In the genomic region with DNA sequence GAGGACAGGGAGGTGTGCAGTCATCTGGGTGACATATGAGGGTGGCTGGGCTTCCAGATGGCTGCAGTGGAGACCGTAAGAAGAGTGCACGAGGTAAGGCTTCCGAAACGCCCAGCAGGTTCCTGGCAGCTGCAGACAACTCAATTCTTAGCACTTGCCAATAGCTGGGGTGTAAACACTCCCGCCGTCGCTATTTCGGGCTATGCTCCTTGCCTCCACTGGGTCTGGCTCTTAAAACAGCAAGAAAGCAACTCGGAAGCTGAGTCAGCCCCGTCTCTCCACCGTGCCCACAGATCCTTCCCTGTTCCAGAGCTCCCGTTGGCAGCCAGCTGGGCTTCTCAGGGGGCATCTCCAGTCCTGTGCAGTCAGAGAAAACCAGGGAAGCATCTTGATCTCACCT, we compare ENCODE assay signal across 20 cellular contexts. TPM values are rescaled to one million over a fixed set of nuclear protein-coding genes. Genes with fewer than 3 reads are reported as not detected.
DNase-seq lines count a peak whose midpoint lies in the region; ATAC-seq and TF ChIP-seq lines count a peak whose summit lies in the region.
"Had no signal": no experiment of that assay in that cellular context is flagged by ENCODE, and none has a peak within 500 bp of the region (broad histone marks: within the 10 kb centered on the region; RNA-seq: fewer than 3 reads in every experiment).

No MANE protein-coding gene starts in this region.

- H3K9me3 ChIP-seq in osteoblast (ENCODE audit: low read depth, low read length), result no peaks in the 10 kb centered on the region
- H3K9me3 ChIP-seq: neutrophil, vagina had no signal

- H3K27me3 ChIP-seq in osteoblast (ENCODE audit: insufficient read depth, low read length), result peaks cover 31% of the 10 kb centered on the region

- no peaks in the 10 kb centered on the region for H3K79me2 ChIP-seq in osteoblast (ENCODE audit: insufficient read depth, low read length)

- H2AFZ ChIP-seq in osteoblast (ENCODE audit: low read length), result no peak overlapping the region
- H2AFZ ChIP-seq: GM23338 had no signal

- no peak for ATAC-seq in HG02973 (IDR thresholded peaks at IDR 0.05; ENCODE audit: unreplicated experiment)
- ATAC-seq: GM23338 had no signal

- peak; percentile 68 for DNase-seq in DMS 273 treated with DMSO at 0.1 percent for 48 hours (lab: John Stamatoyannopoulos, UW)
- DNase-seq in LHCN-M2 (ENCODE audit: low read depth), result peak; percentile 67
- DNase-seq in RPMI8226, result peak; percentile 80
- DNase-seq in osteoblast (ENCODE audit: insufficient read length, low spot score, missing footprints), result peak; percentile 98
- no peak for DNase-seq in NCI-H526 treated with DMSO at 0.1 percent for 48 hours (lab: John Stamatoyannopoulos, UW)
- DNase-seq in GM10266 (ENCODE audit: extremely low spot score), result no peak
- DNase-seq: activated CD4-positive, alpha-beta memory T cell treated with anti-CD3 and anti-CD28 coated beads, Interleukin-2, amount 10 ng/mL, durations not matched to agents 7 days and 5 days; activated T-cell treated with anti-CD3 and anti-CD28 coated beads for 4 hours; amniotic stem cell; CD8-positive, alpha-beta memory T cell; cortex of kidney; DMS79; kidney glomerular epithelial cell; NCI-H1436; substantia nigra; T-helper 9 cell had no signal

- H3K4me1 ChIP-seq in osteoblast (ENCODE audit: insufficient read depth, low read length), result peaks cover 15% of the 10 kb centered on the region

- no peaks in the 10 kb centered on the region for H3K36me3 ChIP-seq in osteoblast (ENCODE audit: insufficient read depth, low read length)
- H3K36me3 ChIP-seq: neutrophil, vagina had no signal

- H3K4me3 ChIP-seq in osteoblast (ENCODE audit: insufficient read depth, low read length), result no peak overlapping the region
- H3K4me3 ChIP-seq: GM23338, vagina had no signal

- H3K27ac ChIP-seq in osteoblast (ENCODE audit: low read depth, low read length), result no peak overlapping the region
- H3K27ac ChIP-seq: neutrophil, vagina had no signal

- peaks cover 10% of the 10 kb centered on the region for H4K20me1 ChIP-seq in osteoblast (ENCODE audit: insufficient read depth, low read length)

- TF ChIP-seq CTCF in osteoblast (IDR thresholded peaks at IDR 0.05; ENCODE audit: extremely low read depth, low read depth, low read length) (no peak), GM10266 (IDR thresholded peaks at IDR 0.05; ENCODE audit: control insufficient read depth, insufficient read depth, low read depth, missing control alignments) (no peak)

- H3K4me2 ChIP-seq in osteoblast (ENCODE audit: insufficient read depth, low read length), result no peak overlapping the region
- H3K4me2 ChIP-seq: GM23338 had no signal

RNA-seq across cellular contexts. Expression of a gene that starts 6.1 kb away (rescaled TPM):
- 33.7 and 37.0 TPM in 2 replicates for total RNA-seq in LHCN-M2 (2014; rRNA removed)
- polyA plus RNA-seq in LHCN-M2 (2012), result 40.0 TPM
- 32.6 and 35.9 TPM in 2 replicates for total RNA-seq in osteoblast

Comparison
In these comparisons a context has a peak if more than half of its experiments do, and no peak if none do; other contexts are left out.
1. DNase-seq: peak in DMS 273 treated with DMSO at 0.1 percent for 48 hours (single experiment), LHCN-M2 (single experiment), RPMI8226 (single experiment) and osteoblast (single experiment); none in NCI-H526 treated with DMSO at 0.1 percent for 48 hours (single experiment) and GM10266 (single experiment).